In the genomic region with DNA sequence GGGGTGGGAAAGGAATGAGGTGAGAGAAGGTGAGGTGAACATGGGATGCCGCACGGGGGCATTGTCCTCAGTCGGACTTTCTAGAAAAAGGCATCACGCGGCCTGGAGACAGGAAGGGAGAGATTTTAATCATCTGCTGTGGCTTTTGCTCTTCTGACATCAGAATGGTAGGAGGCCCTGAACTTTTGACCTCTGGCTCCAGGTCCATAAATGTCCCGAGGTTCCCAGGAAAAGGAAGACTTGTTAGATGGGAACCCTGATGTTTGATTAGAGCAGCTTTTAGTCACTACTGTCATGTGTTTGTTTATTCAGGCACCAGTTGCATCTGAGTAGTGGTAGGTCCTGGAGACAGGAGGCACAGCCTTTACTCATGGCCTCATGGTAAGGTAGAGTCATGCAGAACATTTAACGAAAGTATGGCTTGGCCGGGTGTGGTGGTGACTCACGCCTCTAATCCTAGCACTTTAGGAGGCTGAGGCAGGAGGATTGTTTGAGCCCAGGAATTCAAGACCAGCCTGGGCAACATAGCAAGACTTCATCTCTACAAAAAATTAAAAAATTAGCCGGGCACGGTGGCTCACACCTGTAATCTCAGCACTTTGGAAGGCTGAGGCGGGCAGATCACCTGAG, we compare ENCODE assay signal across 1 cellular context.
A peak's percentile ranks its signal among the peaks of the same experiment; 100 is the strongest.
TF ChIP-seq lines count a peak whose summit lies in the region.

No MANE protein-coding gene starts in this region.

TF ChIP-seq in GM12878, 131 proteins besides CTCF, POLR2A, EP300 and RAD21 (continued from another document and continues in another):
- TF ChIP-seq, protein P1, sequence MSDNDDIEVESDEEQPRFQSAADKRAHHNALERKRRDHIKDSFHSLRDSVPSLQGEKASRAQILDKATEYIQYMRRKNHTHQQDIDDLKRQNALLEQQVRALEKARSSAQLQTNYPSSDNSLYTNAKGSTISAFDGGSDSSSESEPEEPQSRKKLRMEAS (IDR thresholded peaks at IDR 0.05; ENCODE audit: low read depth, low read length): no peak
- TF ChIP-seq, protein P2, sequence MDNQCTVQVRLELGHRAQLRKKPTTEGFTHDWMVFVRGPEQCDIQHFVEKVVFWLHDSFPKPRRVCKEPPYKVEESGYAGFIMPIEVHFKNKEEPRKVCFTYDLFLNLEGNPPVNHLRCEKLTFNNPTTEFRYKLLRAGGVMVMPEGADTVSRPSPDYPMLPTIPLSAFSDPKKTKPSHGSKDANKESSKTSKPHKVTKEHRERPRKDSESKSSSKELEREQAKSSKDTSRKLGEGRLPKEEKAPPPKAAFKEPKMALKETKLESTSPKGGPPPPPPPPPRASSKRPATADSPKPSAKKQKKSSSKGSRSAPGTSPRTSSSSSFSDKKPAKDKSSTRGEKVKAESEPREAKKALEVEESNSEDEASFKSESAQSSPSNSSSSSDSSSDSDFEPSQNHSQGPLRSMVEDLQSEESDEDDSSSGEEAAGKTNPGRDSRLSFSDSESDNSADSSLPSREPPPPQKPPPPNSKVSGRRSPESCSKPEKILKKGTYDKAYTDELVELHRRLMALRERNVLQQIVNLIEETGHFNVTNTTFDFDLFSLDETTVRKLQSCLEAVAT (IDR thresholded peaks at IDR 0.05): no peak
- TF ChIP-seq SREBF1 (IDR thresholded peaks at IDR 0.05; ENCODE audit: low read length): no peak
- TF ChIP-seq, protein P3, sequence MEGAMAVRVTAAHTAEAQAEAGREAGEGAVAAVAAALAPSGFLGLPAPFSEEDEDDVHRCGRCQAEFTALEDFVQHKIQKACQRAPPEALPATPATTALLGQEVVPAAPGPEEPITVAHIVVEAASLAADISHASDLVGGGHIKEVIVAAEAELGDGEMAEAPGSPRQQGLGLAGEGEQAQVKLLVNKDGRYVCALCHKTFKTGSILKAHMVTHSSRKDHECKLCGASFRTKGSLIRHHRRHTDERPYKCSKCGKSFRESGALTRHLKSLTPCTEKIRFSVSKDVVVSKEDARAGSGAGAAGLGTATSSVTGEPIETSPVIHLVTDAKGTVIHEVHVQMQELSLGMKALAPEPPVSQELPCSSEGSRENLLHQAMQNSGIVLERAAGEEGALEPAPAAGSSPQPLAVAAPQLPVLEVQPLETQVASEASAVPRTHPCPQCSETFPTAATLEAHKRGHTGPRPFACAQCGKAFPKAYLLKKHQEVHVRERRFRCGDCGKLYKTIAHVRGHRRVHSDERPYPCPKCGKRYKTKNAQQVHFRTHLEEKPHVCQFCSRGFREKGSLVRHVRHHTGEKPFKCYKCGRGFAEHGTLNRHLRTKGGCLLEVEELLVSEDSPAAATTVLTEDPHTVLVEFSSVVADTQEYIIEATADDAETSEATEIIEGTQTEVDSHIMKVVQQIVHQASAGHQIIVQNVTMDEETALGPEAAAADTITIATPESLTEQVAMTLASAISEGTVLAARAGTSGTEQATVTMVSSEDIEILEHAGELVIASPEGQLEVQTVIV (IDR thresholded peaks at IDR 0.05; ENCODE audit: borderline replicate concordance, partially characterized antibody): no peak
- TF ChIP-seq, protein P4, sequence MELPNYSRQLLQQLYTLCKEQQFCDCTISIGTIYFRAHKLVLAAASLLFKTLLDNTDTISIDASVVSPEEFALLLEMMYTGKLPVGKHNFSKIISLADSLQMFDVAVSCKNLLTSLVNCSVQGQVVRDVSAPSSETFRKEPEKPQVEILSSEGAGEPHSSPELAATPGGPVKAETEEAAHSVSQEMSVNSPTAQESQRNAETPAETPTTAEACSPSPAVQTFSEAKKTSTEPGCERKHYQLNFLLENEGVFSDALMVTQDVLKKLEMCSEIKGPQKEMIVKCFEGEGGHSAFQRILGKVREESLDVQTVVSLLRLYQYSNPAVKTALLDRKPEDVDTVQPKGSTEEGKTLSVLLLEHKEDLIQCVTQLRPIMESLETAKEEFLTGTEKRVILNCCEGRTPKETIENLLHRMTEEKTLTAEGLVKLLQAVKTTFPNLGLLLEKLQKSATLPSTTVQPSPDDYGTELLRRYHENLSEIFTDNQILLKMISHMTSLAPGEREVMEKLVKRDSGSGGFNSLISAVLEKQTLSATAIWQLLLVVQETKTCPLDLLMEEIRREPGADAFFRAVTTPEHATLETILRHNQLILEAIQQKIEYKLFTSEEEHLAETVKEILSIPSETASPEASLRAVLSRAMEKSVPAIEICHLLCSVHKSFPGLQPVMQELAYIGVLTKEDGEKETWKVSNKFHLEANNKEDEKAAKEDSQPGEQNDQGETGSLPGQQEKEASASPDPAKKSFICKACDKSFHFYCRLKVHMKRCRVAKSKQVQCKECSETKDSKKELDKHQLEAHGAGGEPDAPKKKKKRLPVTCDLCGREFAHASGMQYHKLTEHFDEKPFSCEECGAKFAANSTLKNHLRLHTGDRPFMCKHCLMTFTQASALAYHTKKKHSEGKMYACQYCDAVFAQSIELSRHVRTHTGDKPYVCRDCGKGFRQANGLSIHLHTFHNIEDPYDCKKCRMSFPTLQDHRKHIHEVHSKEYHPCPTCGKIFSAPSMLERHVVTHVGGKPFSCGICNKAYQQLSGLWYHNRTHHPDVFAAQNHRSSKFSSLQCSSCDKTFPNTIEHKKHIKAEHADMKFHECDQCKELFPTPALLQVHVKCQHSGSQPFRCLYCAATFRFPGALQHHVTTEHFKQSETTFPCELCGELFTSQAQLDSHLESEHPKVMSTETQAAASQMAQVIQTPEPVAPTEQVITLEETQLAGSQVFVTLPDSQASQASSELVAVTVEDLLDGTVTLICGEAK (IDR thresholded peaks at IDR 0.05; ENCODE audit: borderline replicate concordance): no peak
- TF ChIP-seq PML (IDR thresholded peaks at IDR 0.05; ENCODE audit: low read length): no peak
- TF ChIP-seq ZNF207 (IDR thresholded peaks at IDR 0.05; ENCODE audit: borderline replicate concordance): no peak
- TF ChIP-seq POLR2AphosphoS2 (IDR thresholded peaks at IDR 0.05; ENCODE audit: low read depth, low read length): no peak
- TF ChIP-seq FOXK2 (IDR thresholded peaks at IDR 0.05): no peak
- peak; percentile 91 for TF ChIP-seq NR2F1 (conservative IDR thresholded peaks at IDR 0.05)
- TF ChIP-seq YBX1 (IDR thresholded peaks at IDR 0.05): no peak
- no peak for TF ChIP-seq RB1 (IDR thresholded peaks at IDR 0.05; ENCODE audit: borderline replicate concordance)
- TF ChIP-seq IRF4 (IDR thresholded peaks at IDR 0.05; ENCODE audit: low read depth, low read length): peak; percentile 58; the same call in 1 of the 2 replicates
- TF ChIP-seq EGR1 (IDR thresholded peaks at IDR 0.05; ENCODE audit: borderline replicate concordance in 1 of 2, low read depth in 2 of 2, low read length in 2 of 2): no peak
- TF ChIP-seq, protein P5, sequence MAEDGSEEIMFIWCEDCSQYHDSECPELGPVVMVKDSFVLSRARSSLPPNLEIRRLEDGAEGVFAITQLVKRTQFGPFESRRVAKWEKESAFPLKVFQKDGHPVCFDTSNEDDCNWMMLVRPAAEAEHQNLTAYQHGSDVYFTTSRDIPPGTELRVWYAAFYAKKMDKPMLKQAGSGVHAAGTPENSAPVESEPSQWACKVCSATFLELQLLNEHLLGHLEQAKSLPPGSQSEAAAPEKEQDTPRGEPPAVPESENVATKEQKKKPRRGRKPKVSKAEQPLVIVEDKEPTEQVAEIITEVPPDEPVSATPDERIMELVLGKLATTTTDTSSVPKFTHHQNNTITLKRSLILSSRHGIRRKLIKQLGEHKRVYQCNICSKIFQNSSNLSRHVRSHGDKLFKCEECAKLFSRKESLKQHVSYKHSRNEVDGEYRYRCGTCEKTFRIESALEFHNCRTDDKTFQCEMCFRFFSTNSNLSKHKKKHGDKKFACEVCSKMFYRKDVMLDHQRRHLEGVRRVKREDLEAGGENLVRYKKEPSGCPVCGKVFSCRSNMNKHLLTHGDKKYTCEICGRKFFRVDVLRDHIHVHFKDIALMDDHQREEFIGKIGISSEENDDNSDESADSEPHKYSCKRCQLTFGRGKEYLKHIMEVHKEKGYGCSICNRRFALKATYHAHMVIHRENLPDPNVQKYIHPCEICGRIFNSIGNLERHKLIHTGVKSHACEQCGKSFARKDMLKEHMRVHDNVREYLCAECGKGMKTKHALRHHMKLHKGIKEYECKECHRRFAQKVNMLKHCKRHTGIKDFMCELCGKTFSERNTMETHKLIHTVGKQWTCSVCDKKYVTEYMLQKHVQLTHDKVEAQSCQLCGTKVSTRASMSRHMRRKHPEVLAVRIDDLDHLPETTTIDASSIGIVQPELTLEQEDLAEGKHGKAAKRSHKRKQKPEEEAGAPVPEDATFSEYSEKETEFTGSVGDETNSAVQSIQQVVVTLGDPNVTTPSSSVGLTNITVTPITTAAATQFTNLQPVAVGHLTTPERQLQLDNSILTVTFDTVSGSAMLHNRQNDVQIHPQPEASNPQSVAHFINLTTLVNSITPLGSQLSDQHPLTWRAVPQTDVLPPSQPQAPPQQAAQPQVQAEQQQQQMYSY (CRISPR knock-in tag; IDR thresholded peaks at IDR 0.05): no peak
- TF ChIP-seq, protein P6, sequence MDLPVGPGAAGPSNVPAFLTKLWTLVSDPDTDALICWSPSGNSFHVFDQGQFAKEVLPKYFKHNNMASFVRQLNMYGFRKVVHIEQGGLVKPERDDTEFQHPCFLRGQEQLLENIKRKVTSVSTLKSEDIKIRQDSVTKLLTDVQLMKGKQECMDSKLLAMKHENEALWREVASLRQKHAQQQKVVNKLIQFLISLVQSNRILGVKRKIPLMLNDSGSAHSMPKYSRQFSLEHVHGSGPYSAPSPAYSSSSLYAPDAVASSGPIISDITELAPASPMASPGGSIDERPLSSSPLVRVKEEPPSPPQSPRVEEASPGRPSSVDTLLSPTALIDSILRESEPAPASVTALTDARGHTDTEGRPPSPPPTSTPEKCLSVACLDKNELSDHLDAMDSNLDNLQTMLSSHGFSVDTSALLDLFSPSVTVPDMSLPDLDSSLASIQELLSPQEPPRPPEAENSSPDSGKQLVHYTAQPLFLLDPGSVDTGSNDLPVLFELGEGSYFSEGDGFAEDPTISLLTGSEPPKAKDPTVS (IDR thresholded peaks at IDR 0.05; ENCODE audit: low read depth, low read length): no peak
- 0 out of 2 replicates have a peak, but pooled peaks have one; percentile 24 for TF ChIP-seq NR2C1 (IDR thresholded peaks at IDR 0.05)
- no peak for TF ChIP-seq PAX5 (IDR thresholded peaks at IDR 0.05; ENCODE audit: borderline replicate concordance, low read depth, low read length)
- TF ChIP-seq, protein P7, sequence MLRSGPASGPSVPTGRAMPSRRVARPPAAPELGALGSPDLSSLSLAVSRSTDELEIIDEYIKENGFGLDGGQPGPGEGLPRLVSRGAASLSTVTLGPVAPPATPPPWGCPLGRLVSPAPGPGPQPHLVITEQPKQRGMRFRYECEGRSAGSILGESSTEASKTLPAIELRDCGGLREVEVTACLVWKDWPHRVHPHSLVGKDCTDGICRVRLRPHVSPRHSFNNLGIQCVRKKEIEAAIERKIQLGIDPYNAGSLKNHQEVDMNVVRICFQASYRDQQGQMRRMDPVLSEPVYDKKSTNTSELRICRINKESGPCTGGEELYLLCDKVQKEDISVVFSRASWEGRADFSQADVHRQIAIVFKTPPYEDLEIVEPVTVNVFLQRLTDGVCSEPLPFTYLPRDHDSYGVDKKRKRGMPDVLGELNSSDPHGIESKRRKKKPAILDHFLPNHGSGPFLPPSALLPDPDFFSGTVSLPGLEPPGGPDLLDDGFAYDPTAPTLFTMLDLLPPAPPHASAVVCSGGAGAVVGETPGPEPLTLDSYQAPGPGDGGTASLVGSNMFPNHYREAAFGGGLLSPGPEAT (IDR thresholded peaks at IDR 0.05; ENCODE audit: low read depth): peak; percentile 62; the same call in 1 of the 2 replicates
- no peak for TF ChIP-seq CBX5 (IDR thresholded peaks at IDR 0.05; ENCODE audit: low read depth)
- TF ChIP-seq POU2F2 (IDR thresholded peaks at IDR 0.05; ENCODE audit: borderline replicate concordance, low read depth, low read length): no peak
- TF ChIP-seq, protein P8, sequence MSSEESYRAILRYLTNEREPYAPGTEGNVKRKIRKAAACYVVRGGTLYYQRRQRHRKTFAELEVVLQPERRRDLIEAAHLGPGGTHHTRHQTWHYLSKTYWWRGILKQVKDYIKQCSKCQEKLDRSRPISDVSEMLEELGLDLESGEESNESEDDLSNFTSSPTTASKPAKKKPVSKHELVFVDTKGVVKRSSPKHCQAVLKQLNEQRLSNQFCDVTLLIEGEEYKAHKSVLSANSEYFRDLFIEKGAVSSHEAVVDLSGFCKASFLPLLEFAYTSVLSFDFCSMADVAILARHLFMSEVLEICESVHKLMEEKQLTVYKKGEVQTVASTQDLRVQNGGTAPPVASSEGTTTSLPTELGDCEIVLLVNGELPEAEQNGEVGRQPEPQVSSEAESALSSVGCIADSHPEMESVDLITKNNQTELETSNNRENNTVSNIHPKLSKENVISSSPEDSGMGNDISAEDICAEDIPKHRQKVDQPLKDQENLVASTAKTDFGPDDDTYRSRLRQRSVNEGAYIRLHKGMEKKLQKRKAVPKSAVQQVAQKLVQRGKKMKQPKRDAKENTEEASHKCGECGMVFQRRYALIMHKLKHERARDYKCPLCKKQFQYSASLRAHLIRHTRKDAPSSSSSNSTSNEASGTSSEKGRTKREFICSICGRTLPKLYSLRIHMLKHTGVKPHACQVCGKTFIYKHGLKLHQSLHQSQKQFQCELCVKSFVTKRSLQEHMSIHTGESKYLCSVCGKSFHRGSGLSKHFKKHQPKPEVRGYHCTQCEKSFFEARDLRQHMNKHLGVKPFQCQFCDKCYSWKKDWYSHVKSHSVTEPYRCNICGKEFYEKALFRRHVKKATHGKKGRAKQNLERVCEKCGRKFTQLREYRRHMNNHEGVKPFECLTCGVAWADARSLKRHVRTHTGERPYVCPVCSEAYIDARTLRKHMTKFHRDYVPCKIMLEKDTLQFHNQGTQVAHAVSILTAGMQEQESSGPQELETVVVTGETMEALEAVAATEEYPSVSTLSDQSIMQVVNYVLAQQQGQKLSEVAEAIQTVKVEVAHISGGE (CRISPR knock-in tag; IDR thresholded peaks at IDR 0.05): no peak
- TF ChIP-seq ZNF622 (IDR thresholded peaks at IDR 0.05): no peak
- TF ChIP-seq ZNF274 (IDR thresholded peaks at IDR 0.05; ENCODE audit: insufficient read depth, insufficient read length): no peak
- TF ChIP-seq IKZF2 (IDR thresholded peaks at IDR 0.05): peak; percentile 79
- 0 out of 2 replicates have a peak, but pooled peaks have one; percentile 69 for TF ChIP-seq DPF2 (IDR thresholded peaks at IDR 0.05)
- TF ChIP-seq, protein P9, sequence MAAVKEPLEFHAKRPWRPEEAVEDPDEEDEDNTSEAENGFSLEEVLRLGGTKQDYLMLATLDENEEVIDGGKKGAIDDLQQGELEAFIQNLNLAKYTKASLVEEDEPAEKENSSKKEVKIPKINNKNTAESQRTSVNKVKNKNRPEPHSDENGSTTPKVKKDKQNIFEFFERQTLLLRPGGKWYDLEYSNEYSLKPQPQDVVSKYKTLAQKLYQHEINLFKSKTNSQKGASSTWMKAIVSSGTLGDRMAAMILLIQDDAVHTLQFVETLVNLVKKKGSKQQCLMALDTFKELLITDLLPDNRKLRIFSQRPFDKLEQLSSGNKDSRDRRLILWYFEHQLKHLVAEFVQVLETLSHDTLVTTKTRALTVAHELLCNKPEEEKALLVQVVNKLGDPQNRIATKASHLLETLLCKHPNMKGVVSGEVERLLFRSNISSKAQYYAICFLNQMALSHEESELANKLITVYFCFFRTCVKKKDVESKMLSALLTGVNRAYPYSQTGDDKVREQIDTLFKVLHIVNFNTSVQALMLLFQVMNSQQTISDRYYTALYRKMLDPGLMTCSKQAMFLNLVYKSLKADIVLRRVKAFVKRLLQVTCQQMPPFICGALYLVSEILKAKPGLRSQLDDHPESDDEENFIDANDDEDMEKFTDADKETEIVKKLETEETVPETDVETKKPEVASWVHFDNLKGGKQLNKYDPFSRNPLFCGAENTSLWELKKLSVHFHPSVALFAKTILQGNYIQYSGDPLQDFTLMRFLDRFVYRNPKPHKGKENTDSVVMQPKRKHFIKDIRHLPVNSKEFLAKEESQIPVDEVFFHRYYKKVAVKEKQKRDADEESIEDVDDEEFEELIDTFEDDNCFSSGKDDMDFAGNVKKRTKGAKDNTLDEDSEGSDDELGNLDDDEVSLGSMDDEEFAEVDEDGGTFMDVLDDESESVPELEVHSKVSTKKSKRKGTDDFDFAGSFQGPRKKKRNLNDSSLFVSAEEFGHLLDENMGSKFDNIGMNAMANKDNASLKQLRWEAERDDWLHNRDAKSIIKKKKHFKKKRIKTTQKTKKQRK (IDR thresholded peaks at IDR 0.05; ENCODE audit: low read depth, low read length): no peak
